ENCODE assay signal across 9 cellular contexts in the genomic region with DNA sequence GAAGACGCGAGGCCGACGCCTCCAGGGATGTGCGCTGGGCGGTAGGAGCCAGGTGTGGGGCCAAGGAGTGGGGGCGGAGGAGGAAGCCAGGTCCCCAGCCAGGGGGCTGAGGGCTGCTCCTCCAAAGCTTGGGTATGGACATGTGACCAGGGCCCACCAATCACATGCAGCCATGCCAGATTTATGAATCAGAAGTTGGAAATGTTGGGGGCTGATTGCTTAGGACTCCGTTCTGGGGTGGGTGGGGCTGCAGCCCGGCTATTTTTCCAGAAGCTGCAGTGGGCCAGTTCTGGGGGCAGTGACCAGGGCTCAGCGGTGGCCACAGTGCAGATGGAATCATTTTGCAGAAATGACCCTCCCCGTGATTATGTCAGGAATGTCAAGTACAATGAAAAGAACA.
DNase-seq lines count a peak whose midpoint lies in the region; ATAC-seq and TF ChIP-seq lines count a peak whose summit lies in the region.
"Had no signal": no experiment of that assay in that cellular context is flagged by ENCODE, and none has a peak within 500 bp of the region (broad histone marks: within the 10 kb centered on the region; RNA-seq: fewer than 3 reads in every experiment).

No MANE protein-coding gene starts in this region.

- H4K8ac ChIP-seq in neuronal stem cell (ENCODE audit: low read depth, low read length): no peak overlapping the region

- H2BK12ac ChIP-seq in neuronal stem cell (ENCODE audit: low read length): no peak overlapping the region

- peak overlapping the region; percentile 87 for H2AFZ ChIP-seq in neuronal stem cell (ENCODE audit: low read length)

- H3K36me3 ChIP-seq in BLaER1 treated with 17β-estradiol and CSF1 and Interleukin-3, amounts not matched to agents 10 nM and 100 nM: no peaks in the 10 kb centered on the region
- no peaks in the 10 kb centered on the region for H3K36me3 ChIP-seq in colonic mucosa
- H3K36me3 ChIP-seq in neuronal stem cell (replicated peaks in 1 of 2; ENCODE audit: control insufficient read depth in 2 of 2, insufficient read depth in 2 of 2, low read length in 2 of 2): no peaks in the 10 kb centered on the region

- intact Hi-C loops in colonic mucosa (cut with DNase I): no loop called here
- intact Hi-C loops in posterior cingulate gyrus (cut with DNase I): no loop called here

- H3K27me3 Mint-ChIP-seq in effector memory CD8-positive, alpha-beta T cell: peaks cover 43 to 88% of the 10 kb centered on the region in 2 donors
- H3K27me3 Mint-ChIP-seq: activated naive CD8-positive, alpha-beta T cell had no signal

- H2BK5ac ChIP-seq in neuronal stem cell (ENCODE audit: low read length): no peak overlapping the region

- H2BK120ac ChIP-seq in neuronal stem cell (ENCODE audit: low read depth, low read length): no peak overlapping the region

- H3K9ac ChIP-seq in BLaER1 treated with 17β-estradiol and CSF1 and Interleukin-3, amounts not matched to agents 10 nM and 100 nM: 0 out of 22 replicates have a peak overlapping the region, but pooled peaks of 1 of the 11 experiments have one; percentile 10
- H3K9ac ChIP-seq in colonic mucosa (ENCODE audit: low read depth in 2 of 2, low read length in 2 of 2) (no peak overlapping the region), neuronal stem cell (ENCODE audit: low read depth, low read length, poor library complexity) (no peak overlapping the region)

- H3K27ac ChIP-seq in BLaER1 treated with 17β-estradiol and CSF1 and Interleukin-3, amounts not matched to agents 10 nM and 100 nM: no peak overlapping the region; a peak in 4 of 22 replicates
- H3K27ac ChIP-seq in colonic mucosa (peak overlapping the region; percentile 56), neuronal stem cell (replicated peaks; ENCODE audit: low read length) (no peak overlapping the region)

- DNase-seq in colonic mucosa: no peak
- no peak for DNase-seq in neuronal stem cell (ENCODE audit: low spot score)
- no peak for DNase-seq in posterior cingulate gyrus
- no peak for DNase-seq in DMS79 treated with DMSO at 0.1 percent for 48 hours (lab: John Stamatoyannopoulos, UW)
- DNase-seq in effector memory CD8-positive, alpha-beta T cell: no peak
- DNase-seq in NCI-H187 treated with DMSO at 0.1 percent for 48 hours (lab: John Stamatoyannopoulos, UW): no peak

- no peak for TF ChIP-seq CTCF in colonic mucosa (IDR thresholded peaks at IDR 0.05)

- peak overlapping the region; percentile 14 for H3K23ac ChIP-seq in neuronal stem cell (ENCODE audit: low read depth, low read length, poor library complexity)

- H4K91ac ChIP-seq in neuronal stem cell (ENCODE audit: low read depth, low read length, poor library complexity): no peak overlapping the region

- peaks cover 36 to 65% (median 49%) of the 10 kb centered on the region in 10 experiments for H3K4me1 ChIP-seq in BLaER1 treated with 17β-estradiol and CSF1 and Interleukin-3, amounts not matched to agents 10 nM and 100 nM
- no peaks in the 10 kb centered on the region for H3K4me1 ChIP-seq in colonic mucosa
- H3K4me1 ChIP-seq in neuronal stem cell (ENCODE audit: control insufficient read depth in 2 of 2, insufficient read depth in 1 of 2, low read depth in 1 of 2, low read length in 2 of 2): peaks cover 5 to 11% of the 10 kb centered on the region in 2 donors

- no peak overlapping the region for H3K4me3 ChIP-seq in BLaER1 treated with 17β-estradiol and CSF1 and Interleukin-3, amounts not matched to agents 10 nM and 100 nM
- H3K4me3 ChIP-seq in colonic mucosa (no peak overlapping the region), neuronal stem cell (ENCODE audit: low read length in 2 of 2) (no peak overlapping the region)

- no peak overlapping the region for H3K18ac ChIP-seq in neuronal stem cell (ENCODE audit: low read length)

- no peaks in the 10 kb centered on the region for H3K9me3 ChIP-seq in BLaER1 treated with 17β-estradiol and CSF1 and Interleukin-3, amounts not matched to agents 10 nM and 100 nM (replicated peaks in 1 of 11)
- H3K9me3 ChIP-seq in colonic mucosa (no peaks in the 10 kb centered on the region), neuronal stem cell (replicated peaks in 1 of 2; ENCODE audit: control insufficient read depth in 2 of 2, insufficient read depth in 1 of 2, low read depth in 1 of 2, low read length in 2 of 2) (no peaks in the 10 kb centered on the region)

- WGBS in neuronal stem cell (ENCODE audit: extremely low coverage in 2 of 2, insufficient read length in 2 of 2, insufficient replicate concordance in 1 of 2), 2 donors: no CpG with 5 or more reads among the region's 11 CpGs

- no peaks in the 10 kb centered on the region for H3K36me3 Mint-ChIP-seq in effector memory CD8-positive, alpha-beta T cell (ENCODE audit: insufficient read depth)
- H3K36me3 Mint-ChIP-seq: activated naive CD8-positive, alpha-beta T cell had no signal

- H2BK15ac ChIP-seq in neuronal stem cell (ENCODE audit: low read length): no peak overlapping the region

- no peak overlapping the region for H3K27ac Mint-ChIP-seq in effector memory CD8-positive, alpha-beta T cell
- H3K27ac Mint-ChIP-seq: activated naive CD8-positive, alpha-beta T cell had no signal

- no peak overlapping the region for H2AK5ac ChIP-seq in neuronal stem cell (ENCODE audit: low read depth, low read length)

- H3K4me3 Mint-ChIP-seq in effector memory CD8-positive, alpha-beta T cell: peak overlapping the region in 1 of 2 donors; percentile 13
- H3K4me3 Mint-ChIP-seq: activated naive CD8-positive, alpha-beta T cell had no signal

- peaks cover 0 to 14% (median 0%) of the 10 kb centered on the region in 11 experiments; a peak in 5 of 22 replicates for H4K20me1 ChIP-seq in BLaER1 treated with 17β-estradiol and CSF1 and Interleukin-3, amounts not matched to agents 10 nM and 100 nM

- no peaks in the 10 kb centered on the region for H3K9me3 Mint-ChIP-seq in effector memory CD8-positive, alpha-beta T cell

- H3K4me1 Mint-ChIP-seq in effector memory CD8-positive, alpha-beta T cell (ENCODE audit: low read depth in 2 of 2): peaks cover 10 to 23% of the 10 kb centered on the region in 2 donors

- H3K14ac ChIP-seq in neuronal stem cell (ENCODE audit: low read length): no peak overlapping the region

- no peaks in the 10 kb centered on the region for H3K79me1 ChIP-seq in neuronal stem cell (ENCODE audit: low read depth, low read length)

- peak; percentile 54 for ATAC-seq in HG03280 (IDR thresholded peaks at IDR 0.05; ENCODE audit: unreplicated experiment)
- no peak for ATAC-seq in effector memory CD8-positive, alpha-beta T cell (replicated peaks)

- peaks cover 0 to 42% (median 14%) of the 10 kb centered on the region in 11 experiments; a peak in 14 of 22 replicates for H3K27me3 ChIP-seq in BLaER1 treated with 17β-estradiol and CSF1 and Interleukin-3, amounts not matched to agents 10 nM and 100 nM
- no peaks in the 10 kb centered on the region for H3K27me3 ChIP-seq in colonic mucosa
- H3K27me3 ChIP-seq in neuronal stem cell (ENCODE audit: control insufficient read depth in 3 of 3, insufficient read depth in 3 of 3, low read depth in 1 of 3, low read length in 3 of 3): no peaks in the 10 kb centered on the region

- H3K4ac ChIP-seq in neuronal stem cell (ENCODE audit: low read length): no peak overlapping the region

- H3K4me2 ChIP-seq in BLaER1 treated with 17β-estradiol and CSF1 and Interleukin-3, amounts not matched to agents 10 nM and 100 nM: peak overlapping the region; percentile 69 to 98 (median 91)
- no peak overlapping the region for H3K4me2 ChIP-seq in neuronal stem cell (ENCODE audit: insufficient read depth, low read length, poor library complexity, severe bottlenecking)
